In genomic region chr11:64777449-64778222, GRCh38 we compare ENCODE assay signal across 8 cellular contexts. TPM values are rescaled to one million over a fixed set of nuclear protein-coding genes. Genes with fewer than 3 reads are reported as not detected.
A peak's percentile ranks its signal among the peaks of the same experiment; 100 is the strongest.
DNase-seq lines count a peak whose midpoint lies in the region; ATAC-seq and TF ChIP-seq lines count a peak whose summit lies in the region.

No MANE protein-coding gene starts in this region.

- no peaks in the 10 kb centered on the region for H3K27me3 ChIP-seq in layer of hippocampus (ENCODE audit: control insufficient read depth, insufficient read depth, low read length)

- peaks cover 68% of the 10 kb centered on the region for H3K4me1 Mint-ChIP-seq in activated CD4-positive, alpha-beta T cell treated with anti-CD3 and anti-CD28 coated beads for 36 hours

- peak overlapping the region; percentile 71 for H3K27ac Mint-ChIP-seq in activated CD4-positive, alpha-beta T cell treated with anti-CD3 and anti-CD28 coated beads for 36 hours

- CTCF ChIA-PET in activated CD4-positive, alpha-beta T cell treated with anti-CD3 and anti-CD28 coated beads for 36 hours (lab: Charles Lee), result interaction anchor here (4.1 kb wide), 1 partner anchor 12 kb away, joined by 38 read pairs; no protein-coding TSS in a partner anchor

- ATAC-seq in activated CD4-positive, alpha-beta T cell treated with anti-CD3 and anti-CD28 coated beads for 36 hours, result peak; percentile 1
- ATAC-seq in GM21576 (IDR thresholded peaks at IDR 0.05; ENCODE audit: unreplicated experiment), result no peak

- H3K4me3 ChIP-seq in choroid plexus epithelial cell (ENCODE audit: low read depth, low read length), result peak overlapping the region; percentile 91

- POLR2A ChIA-PET in activated CD4-positive, alpha-beta T cell treated with anti-CD3 and anti-CD28 coated beads for 36 hours (lab: Charles Lee), result interaction anchor here (0.6 to 1.4 kb wide), 4 partner anchors 13 to 1845 kb away, joined by 4 to 6 read pairs (median 4); no protein-coding TSS in a partner anchor

- TF ChIP-seq CTCF in choroid plexus epithelial cell (conservative IDR thresholded peaks at IDR 0.05; ENCODE audit: low read depth, low read length), result no peak

- intact Hi-C loops in activated CD4-positive, alpha-beta T cell treated with anti-CD3 and anti-CD28 coated beads for 36 hours (cut with DNase I, micrococcal nuclease), result loop anchor here (1.0 to 10.0 kb wide), 26 partner anchors 10 to 1490 kb away; partner anchors contain the start of genes EHD1 (in 2 of the 2), MEN1 (in 2 of the 2), ZNHIT2 (in 2 of the 2) and CDCA5 (in 1 of the 2)

- no peaks in the 10 kb centered on the region for H3K9me3 Mint-ChIP-seq in activated CD4-positive, alpha-beta T cell treated with anti-CD3 and anti-CD28 coated beads for 36 hours (ENCODE audit: low read depth)

- H3K27ac ChIP-seq in layer of hippocampus (ENCODE audit: low read depth, low read length), result peak overlapping the region; percentile 97

- H3K27me3 Mint-ChIP-seq in activated CD4-positive, alpha-beta T cell treated with anti-CD3 and anti-CD28 coated beads for 36 hours, result no peaks in the 10 kb centered on the region

- H3K36me3 Mint-ChIP-seq in activated CD4-positive, alpha-beta T cell treated with anti-CD3 and anti-CD28 coated beads for 36 hours (ENCODE audit: low read depth), result peaks cover 52% of the 10 kb centered on the region

- DNase-seq in DMS114 treated with DMSO at 0.1 percent for 48 hours (lab: John Stamatoyannopoulos, UW; ENCODE audit: unreplicated experiment), result peak; percentile 50
- peak; percentile 71 for DNase-seq in HCEC 1CT
- DNase-seq in NCI-H2171 treated with DMSO at 0.1 percent for 48 hours (lab: John Stamatoyannopoulos, UW), result peak; percentile 63
- DNase-seq in activated CD4-positive, alpha-beta T cell treated with anti-CD3 and anti-CD28 coated beads for 36 hours, result peak; percentile 91
- peak; percentile 86 for DNase-seq in choroid plexus epithelial cell (ENCODE audit: low read depth)
- DNase-seq in stimulated activated CD4-positive, alpha-beta T cell treated with anti-CD3 and anti-CD28 coated beads, Interleukin-15, amount 100 ng/mL, for 48 hours (ENCODE audit: low read depth in 2 of 2), result peak; percentile 57 to 68

- peak overlapping the region; percentile 97 for H3K4me3 Mint-ChIP-seq in activated CD4-positive, alpha-beta T cell treated with anti-CD3 and anti-CD28 coated beads for 36 hours

RNA-seq across cellular contexts. Expression of gene SF1, which starts 0.7 kb away (rescaled TPM):
- 100 to 1,000 TPM; 318 to 362 TPM for total RNA-seq in activated CD4-positive, alpha-beta T cell treated with anti-CD3 and anti-CD28 coated beads for 36 hours

RNA-seq across cellular contexts. Expression of gene PYGM, which starts 17.9 kb away (rescaled TPM):
- total RNA-seq in activated CD4-positive, alpha-beta T cell treated with anti-CD3 and anti-CD28 coated beads for 36 hours, result 1 to 10 TPM in 1 of 2 experiments, under 1 TPM in 1; 0.87 to 1.5 TPM

RNA-seq across cellular contexts. Expression of gene MAP4K2, which starts 25.4 kb away (rescaled TPM):
- 10 to 100 TPM; 54.0 to 57.3 TPM for total RNA-seq in activated CD4-positive, alpha-beta T cell treated with anti-CD3 and anti-CD28 coated beads for 36 hours

RNA-seq across cellular contexts. Expression of gene MEN1, which starts 32.7 kb away (rescaled TPM):
- total RNA-seq in activated CD4-positive, alpha-beta T cell treated with anti-CD3 and anti-CD28 coated beads for 36 hours, result 10 to 100 TPM; 34.8 to 38.5 TPM

RNA-seq across cellular contexts. Expression of gene RASGRP2, which starts 33.7 kb away (rescaled TPM):
- 1 to 10 TPM; 5.6 to 5.9 TPM for total RNA-seq in activated CD4-positive, alpha-beta T cell treated with anti-CD3 and anti-CD28 coated beads for 36 hours
